In the genomic region with DNA sequence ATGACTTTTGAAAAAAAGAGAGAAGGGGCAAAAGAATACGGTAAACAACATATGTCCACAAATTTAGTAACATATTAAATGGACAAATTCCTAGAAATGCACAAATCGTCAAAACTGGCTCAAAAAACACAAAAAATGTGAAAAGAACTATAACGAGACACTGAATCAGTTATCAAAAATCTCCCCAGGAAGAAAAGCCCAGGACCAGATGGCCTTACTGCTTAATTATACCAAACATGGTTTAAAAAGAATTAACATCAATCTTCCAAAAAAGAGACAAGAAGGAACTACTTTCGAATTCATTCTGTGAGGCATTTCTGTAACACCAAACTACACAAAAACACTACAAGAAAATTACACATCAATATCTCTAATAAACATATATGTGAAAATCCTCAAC, we compare ENCODE assay signal across 13 cellular contexts.
DNase-seq lines count a peak whose midpoint lies in the region; ATAC-seq and TF ChIP-seq lines count a peak whose summit lies in the region.
"Had no signal": no experiment of that assay in that cellular context is flagged by ENCODE, and none has a peak within 500 bp of the region (broad histone marks: within the 10 kb centered on the region; RNA-seq: fewer than 3 reads in every experiment).

No MANE protein-coding gene starts in this region.

- no peak for DNase-seq in activated T-cell treated with anti-CD3 and anti-CD28 coated beads, Interleukin-2, amount 50 U/mL, for 72 hours
- DNase-seq in activated T-cell treated with anti-CD3 and anti-CD28 coated beads for 4 hours: no peak
- peak; percentile 57 for DNase-seq in cerebellar cortex (ENCODE audit: low spot score)
- no peak for DNase-seq in nephron progenitor cell
- no peak for DNase-seq in KBM-7
- no peak for DNase-seq in NCI-H2196 (lab: John Stamatoyannopoulos, UW; ENCODE audit: unreplicated experiment)
- DNase-seq in NCI-H2029 treated with DMSO at 0.1 percent for 48 hours (lab: John Stamatoyannopoulos, UW): no peak
- DNase-seq: AML-193, DMS 273 treated with DMSO at 0.1 percent for 48 hours, DMS79, GOT3, H9 had no signal

- in situ Hi-C loops in KBM-7 (cut with MboI; ENCODE audit: low pct_unique_long_range_greater_than_20kb, low sequenced_read_pairs): no loop called here

- H3K4me3 Mint-ChIP-seq in activated T-cell treated with anti-CD3 and anti-CD28 coated beads, Interleukin-2, amount 50 U/mL, for 72 hours: no peak overlapping the region
- H3K4me3 Mint-ChIP-seq in nephron progenitor cell: no peak overlapping the region
- H3K4me3 Mint-ChIP-seq: H9 had no signal

- peak overlapping the region; percentile 46 for H3K27ac Mint-ChIP-seq in activated T-cell treated with anti-CD3 and anti-CD28 coated beads, Interleukin-2, amount 50 U/mL, for 72 hours
- H3K27ac Mint-ChIP-seq in nephron progenitor cell: peak overlapping the region; percentile 94
- H3K27ac Mint-ChIP-seq: IgD-negative memory B cell had no signal

- peaks cover 0 to 2% of the 10 kb centered on the region in 2 donors for H3K9me3 Mint-ChIP-seq in activated T-cell treated with anti-CD3 and anti-CD28 coated beads, Interleukin-2, amount 50 U/mL, for 72 hours
- H3K9me3 Mint-ChIP-seq in nephron progenitor cell: no peaks in the 10 kb centered on the region
- H3K9me3 Mint-ChIP-seq: H9, IgD-negative memory B cell had no signal

- ATAC-seq in activated T-cell treated with anti-CD3 and anti-CD28 coated beads, Interleukin-2, amount 50 U/mL, for 72 hours (replicated peaks in 1 of 2): no peak

- no peak for TF ChIP-seq CTCF in nephron progenitor cell (IDR thresholded peaks at IDR 0.05)

- no peaks in the 10 kb centered on the region for H3K27me3 Mint-ChIP-seq in activated T-cell treated with anti-CD3 and anti-CD28 coated beads, Interleukin-2, amount 50 U/mL, for 72 hours (ENCODE audit: low read depth)
- H3K27me3 Mint-ChIP-seq in nephron progenitor cell (ENCODE audit: low read depth, poor library complexity): no peaks in the 10 kb centered on the region
- H3K27me3 Mint-ChIP-seq: IgD-negative memory B cell had no signal

- H3K4me1 Mint-ChIP-seq in activated T-cell treated with anti-CD3 and anti-CD28 coated beads, Interleukin-2, amount 50 U/mL, for 72 hours (ENCODE audit: low read depth): peaks cover 28% of the 10 kb centered on the region
- H3K4me1 Mint-ChIP-seq in nephron progenitor cell: peaks cover 29% of the 10 kb centered on the region

- peaks cover 1 to 21% of the 10 kb centered on the region in 2 donors for H3K36me3 Mint-ChIP-seq in activated T-cell treated with anti-CD3 and anti-CD28 coated beads, Interleukin-2, amount 50 U/mL, for 72 hours (ENCODE audit: insufficient read depth in 2 of 2)
- H3K36me3 Mint-ChIP-seq in nephron progenitor cell (ENCODE audit: low read depth): peaks cover 24% of the 10 kb centered on the region
